11 cellular contexts compared by ENCODE assay signal in the genomic region with DNA sequence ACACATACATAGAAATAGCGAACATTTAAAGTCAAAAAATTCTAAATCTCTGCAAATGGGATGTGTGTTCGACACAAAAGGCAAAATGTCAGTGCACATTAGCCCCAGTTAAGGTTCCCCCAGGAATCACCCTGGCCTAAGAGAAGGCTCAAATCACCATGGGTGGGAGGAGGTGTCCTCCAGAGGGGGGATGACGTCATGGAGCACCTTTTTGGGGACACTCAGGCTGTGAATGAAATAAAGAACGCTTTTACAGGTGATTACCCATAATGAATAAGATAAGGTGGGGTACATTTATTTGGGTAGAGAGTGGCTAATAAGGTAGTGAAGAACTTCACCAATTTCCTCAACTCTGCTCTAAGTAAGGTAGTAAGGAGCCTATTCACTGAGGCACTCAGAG. TPM values are rescaled to one million over a fixed set of nuclear protein-coding genes. Genes with fewer than 3 reads are reported as not detected.
"Had no signal": no experiment of that assay in that cellular context is flagged by ENCODE, and none has a peak within 500 bp of the region (broad histone marks: within the 10 kb centered on the region; RNA-seq: fewer than 3 reads in every experiment).

No MANE protein-coding gene starts in this region.

- H3K27ac Mint-ChIP-seq: GM23338, H9, HFFc6 had no signal

- H3K27ac ChIP-seq: KMS-11 had no signal

- H3K9ac ChIP-seq: KMS-11 had no signal

- DNase-seq: H9, HCEC 1CT, HFFc6, IMR-90, Karpas-422, KBM-7 had no signal

- ATAC-seq: GM23338 had no signal

- H2AFZ ChIP-seq: GM23338 had no signal

- H3K4me3 ChIP-seq: GM23338 had no signal

- H3K4me3 Mint-ChIP-seq: GM23338, H9, HFFc6 had no signal

- FAIRE-seq: H1, H54 had no signal

- H3K4me2 ChIP-seq: GM23338, KMS-11 had no signal

RNA-seq across cellular contexts. Expression of a gene that starts 59.3 kb away (rescaled TPM):
- total RNA-seq: H1, HFFc6, HT1080, IMR-90 had no signal
- polyA plus RNA-seq: GM23338, IMR-90 had no signal
